In genomic region chr19:37594982-37595382, GRCh38 we compare ENCODE assay signal across 8 cellular contexts. TPM values are rescaled to one million over a fixed set of nuclear protein-coding genes. Genes with fewer than 3 reads are reported as not detected.
DNase-seq lines count a peak whose midpoint lies in the region; ATAC-seq and TF ChIP-seq lines count a peak whose summit lies in the region.

No MANE protein-coding gene starts in this region.

- H3K36me3 Mint-ChIP-seq in chondrocyte (ENCODE audit: low read depth): peaks cover 5% of the 10 kb centered on the region
- peaks cover 29% of the 10 kb centered on the region for H3K36me3 Mint-ChIP-seq in memory B cell

- H3K27me3 Mint-ChIP-seq in chondrocyte (ENCODE audit: low read depth): no peaks in the 10 kb centered on the region
- no peaks in the 10 kb centered on the region for H3K27me3 Mint-ChIP-seq in memory B cell

- TF ChIP-seq CTCF in chondrocyte (IDR thresholded peaks at IDR 0.05): peak; percentile 10

- DNase-seq in AG08396 (ENCODE audit: low spot score): peak; percentile 45
- DNase-seq in activated CD4-positive, CD25-positive, alpha-beta regulatory T cell treated with anti-CD3 and anti-CD28 coated beads, Interleukin-2, amount 50 U/mL, for 16 hours (ENCODE audit: low read depth, low spot score): peak; percentile 43
- no peak for DNase-seq in chondrocyte (ENCODE audit: low spot score)
- DNase-seq in memory B cell (ENCODE audit: low spot score in 2 of 2): peak in 1 of 2 donors; percentile 49
- peak; percentile 28 for DNase-seq in stimulated activated CD8-positive, alpha-beta memory T cell treated with anti-CD3 and anti-CD28 coated beads, Interleukin-12 subunit alpha, Interleukin-12 subunit beta, amount 100 ng/mL, for 1 hour (ENCODE audit: low read depth)
- DNase-seq in superior temporal gyrus (ENCODE audit: extremely low spot score): no peak

- H3K4me1 Mint-ChIP-seq in chondrocyte (ENCODE audit: low read depth): peaks cover 18% of the 10 kb centered on the region
- peaks cover 21% of the 10 kb centered on the region for H3K4me1 Mint-ChIP-seq in memory B cell

- H3K9me3 Mint-ChIP-seq in chondrocyte (ENCODE audit: low read depth) (peaks cover 5% of the 10 kb centered on the region), memory B cell (peaks cover 8% of the 10 kb centered on the region)

- H3K27ac Mint-ChIP-seq in chondrocyte (ENCODE audit: unreplicated experiment) (peak overlapping the region; percentile 92), memory B cell (peak overlapping the region; percentile 93)

- peak; percentile 39 for ATAC-seq in GM19351 (IDR thresholded peaks at IDR 0.05; ENCODE audit: unreplicated experiment)
- peak; percentile 30 for ATAC-seq in HG03571 (IDR thresholded peaks at IDR 0.05; ENCODE audit: unreplicated experiment)
- peak; percentile 44 for ATAC-seq in memory B cell (ENCODE audit: low read depth)

- H3K4me3 Mint-ChIP-seq in chondrocyte (ENCODE audit: unreplicated experiment): peak overlapping the region; percentile 89
- peak overlapping the region; percentile 95 for H3K4me3 Mint-ChIP-seq in memory B cell

RNA-seq across cellular contexts. Expression of gene ZNF540, which starts 0.3 kb away (rescaled TPM):
- 1.3 to 3.2 TPM (median 1.4 TPM) in 3 replicates for total RNA-seq in chondrocyte

RNA-seq across cellular contexts. Expression of gene ZNF571, which starts 0.4 kb away (rescaled TPM):
- total RNA-seq in chondrocyte: 4.9 to 5.7 TPM (median 5.2 TPM) in 3 replicates

Comparison
In these comparisons a context has a peak if more than half of its experiments do, and no peak if none do; other contexts are left out.
1. DNase-seq: peak in AG08396 (single experiment), activated CD4-positive, CD25-positive, alpha-beta regulatory T cell treated with anti-CD3 and anti-CD28 coated beads, Interleukin-2, amount 50 U/mL, for 16 hours (single experiment) and stimulated activated CD8-positive, alpha-beta memory T cell treated with anti-CD3 and anti-CD28 coated beads, Interleukin-12 subunit alpha, Interleukin-12 subunit beta, amount 100 ng/mL, for 1 hour (single experiment); none in chondrocyte (single experiment) and superior temporal gyrus (single experiment).
2. Peak in every context shown above with its lines, with median percentiles within 50 percentile points of each other: ATAC-seq.